Comparison of ENCODE assay signal across 1 cellular context in genomic region chr16:4911831-4912422, GRCh38.
TF ChIP-seq lines count a peak whose summit lies in the region.

No MANE protein-coding gene starts in this region.

TF ChIP-seq in HepG2, 621 proteins besides CTCF, POLR2A, EP300 and RAD21 (continued from another document):
- TF ChIP-seq CERS6 (CRISPR knock-in tag; IDR thresholded peaks at IDR 0.05) (no peak), FOXJ3 (CRISPR knock-in tag; IDR thresholded peaks at IDR 0.05; ENCODE audit: borderline replicate concordance) (no peak), CEBPB (IDR thresholded peaks at IDR 0.05; ENCODE audit: borderline replicate concordance, low read depth, low read length) (peak; percentile 75; the same call in 1 of the 2 replicates), TRIM24 (CRISPR knock-in tag; IDR thresholded peaks at IDR 0.05) (no peak), ZNF800 (CRISPR knock-in tag; IDR thresholded peaks at IDR 0.05) (no peak), MAFK (conservative IDR thresholded peaks at IDR 0.05 in 1 of 2, IDR thresholded peaks at IDR 0.05 in 1 of 2; ENCODE audit: low read length in 2 of 2) (peak; percentile 63 to 77), CEBPG (CRISPR knock-in tag; IDR thresholded peaks at IDR 0.05) (peak; percentile 60), NCOA1 (CRISPR knock-in tag; IDR thresholded peaks at IDR 0.05) (0 out of 2 replicates have a peak, but pooled peaks have one; percentile 29)
